9 cellular contexts compared by ENCODE assay signal in genomic region chr1:73839922-73840321, GRCh38.
A peak's percentile ranks its signal among the peaks of the same experiment; 100 is the strongest.
DNase-seq lines count a peak whose midpoint lies in the region; ATAC-seq and TF ChIP-seq lines count a peak whose summit lies in the region.
"Had no signal": no experiment of that assay in that cellular context is flagged by ENCODE, and none has a peak within 500 bp of the region (broad histone marks: within the 10 kb centered on the region; RNA-seq: fewer than 3 reads in every experiment).

No MANE protein-coding gene starts in this region.

- no peak for ATAC-seq in HG03460 (IDR thresholded peaks at IDR 0.05; ENCODE audit: unreplicated experiment)
- ATAC-seq in HG02642 (IDR thresholded peaks at IDR 0.05; ENCODE audit: poor library complexity, unreplicated experiment), result no peak

- DNase-seq in AML-193 (lab: John Stamatoyannopoulos, UW), result peak; percentile 7 to 15
- DNase-seq in RKO (ENCODE audit: low spot score), result peak; percentile 37
- DNase-seq in glomerular visceral epithelial cell (ENCODE audit: extremely low spot score), result peak; percentile 15
- no peak for DNase-seq in medulla oblongata (ENCODE audit: extremely low spot score)
- no peak for DNase-seq in NCI-H2029 (lab: John Stamatoyannopoulos, UW)
- DNase-seq: activated T-cell treated with anti-CD3 and anti-CD28 coated beads, Interleukin-2, amount 50 U/mL, for 1 hour had no signal

- peak; percentile 30; the same call in 1 of the 2 replicates for TF ChIP-seq CTCF in GM12875 (IDR thresholded peaks at IDR 0.05; ENCODE audit: borderline replicate concordance, insufficient read depth, low read depth, low read length)

- no peak overlapping the region for H3K4me3 ChIP-seq in GM12875 (ENCODE audit: low read depth, low read length)

Comparison
In these comparisons a context has a peak if more than half of its experiments do, and no peak if none do; other contexts are left out.
1. DNase-seq: peak in AML-193 (2 of 2), RKO (single experiment) and glomerular visceral epithelial cell (single experiment); none in medulla oblongata (single experiment) and NCI-H2029 (single experiment).